Comparison of ENCODE assay signal across 8 cellular contexts in the genomic region with DNA sequence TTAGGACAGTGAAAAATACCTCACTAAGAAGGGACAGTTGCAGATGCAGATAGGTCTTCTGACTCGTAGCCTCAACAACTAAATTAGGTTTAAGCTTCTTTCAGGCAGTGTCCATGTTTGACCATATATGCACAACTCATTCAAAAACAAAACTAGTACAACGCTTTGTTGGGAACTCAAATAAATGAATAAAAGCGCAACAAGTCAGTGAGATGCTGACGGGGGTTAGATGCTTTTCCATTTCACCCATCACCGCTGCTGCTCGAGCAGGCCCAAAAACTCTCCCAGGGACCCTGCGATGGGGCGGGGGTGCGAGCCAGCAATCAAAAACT. TPM values are rescaled to one million over a fixed set of nuclear protein-coding genes. Genes with fewer than 3 reads are reported as not detected.
DNase-seq lines count a peak whose midpoint lies in the region; ATAC-seq, FAIRE-seq and TF ChIP-seq lines count a peak whose summit lies in the region.

No MANE protein-coding gene starts in this region.

- H3K27me3 ChIP-seq in DOHH2 (ENCODE audit: control insufficient read depth, low read length) (no peaks in the 10 kb centered on the region), endothelial cell of umbilical vein (ENCODE audit: control insufficient read depth in 2 of 2, insufficient read depth in 2 of 2, low read length in 2 of 2) (no peaks in the 10 kb centered on the region), ovary (no peaks in the 10 kb centered on the region)

- peaks cover 35% of the 10 kb centered on the region for H3F3A ChIP-seq in DOHH2 (ENCODE audit: control insufficient read depth, insufficient read depth)

- no peaks in the 10 kb centered on the region for H3K9me1 ChIP-seq in endothelial cell of umbilical vein (replicated peaks; ENCODE audit: control insufficient read depth, extremely low read depth, insufficient read depth, low read length)

- H3K27ac ChIP-seq in DOHH2 (ENCODE audit: low read depth, low read length), result peak overlapping the region; percentile 85
- H3K27ac ChIP-seq in endothelial cell of umbilical vein (ENCODE audit: insufficient read depth, low read depth, low read length), result peak overlapping the region; percentile 61
- H3K27ac ChIP-seq in ovary, result peak overlapping the region; percentile 64 to 81

- CTCF ChIA-PET in endothelial cell of umbilical vein (lab: Charles Lee), result interaction anchor here (0.7 to 2.9 kb wide), 4 partner anchors 10 to 133 kb away, joined by 3 to 19 read pairs (median 8); no protein-coding TSS in a partner anchor

- H4K20me1 ChIP-seq in DOHH2 (ENCODE audit: control insufficient read depth, insufficient read depth, low read depth, low read length) (0 out of 2 replicates have a peak, but pooled peaks cover 3% of the 10 kb centered on the region), endothelial cell of umbilical vein (replicated peaks; ENCODE audit: control insufficient read depth, extremely low read depth, insufficient read depth, low read length) (no peaks in the 10 kb centered on the region)

- H3K9ac ChIP-seq in endothelial cell of umbilical vein (replicated peaks; ENCODE audit: extremely low read depth, insufficient read depth, low read length), result peak overlapping the region; percentile 88

- H3K79me2 ChIP-seq in DOHH2 (ENCODE audit: control insufficient read depth, low read length) (peaks cover 94% of the 10 kb centered on the region), endothelial cell of umbilical vein (ENCODE audit: control insufficient read depth, insufficient read depth, low read length) (peaks cover 22% of the 10 kb centered on the region)

- dilution Hi-C loops in endothelial cell of umbilical vein (cut with MboI; ENCODE audit: extremely low pct_ligation_motif_present, low sequenced_read_pairs), result no loop called here

- peak overlapping the region; percentile 95 for H2AFZ ChIP-seq in endothelial cell of umbilical vein (ENCODE audit: low read depth, low read length)

- no peak for TF ChIP-seq POLR2A in endothelial cell of umbilical vein (IDR thresholded peaks at IDR 0.05; ENCODE audit: low read depth, low read length)
- TF ChIP-seq POLR2A in ovary (IDR thresholded peaks at IDR 0.05), result no peak
- no peak for TF ChIP-seq POLR2A in GM12891 (IDR thresholded peaks at IDR 0.05; ENCODE audit: low read depth, low read length)

- H3K4me2 ChIP-seq in DOHH2 (ENCODE audit: low read length), result peak overlapping the region; percentile 85
- peak overlapping the region; percentile 91 for H3K4me2 ChIP-seq in endothelial cell of umbilical vein (ENCODE audit: insufficient read depth, low read length)

- peak; percentile 12 for FAIRE-seq in endothelial cell of umbilical vein (lab: Jason Lieb, UNC)
- FAIRE-seq in GM12891 (lab: Jason Lieb, UNC), result no peak

- 0% methylated on average over 9 of the region's 9 CpGs for WGBS in ovary, 3 donors

- no peaks in the 10 kb centered on the region for H3K9me3 ChIP-seq in DOHH2 (ENCODE audit: control insufficient read depth, insufficient read depth, low read length)
- no peaks in the 10 kb centered on the region for H3K9me3 ChIP-seq in endothelial cell of umbilical vein (replicated peaks; ENCODE audit: control insufficient read depth, insufficient read depth, low read length)
- no peaks in the 10 kb centered on the region for H3K9me3 ChIP-seq in ovary

- H3K36me3 ChIP-seq in DOHH2 (ENCODE audit: control insufficient read depth, low read length) (peaks cover 34% of the 10 kb centered on the region), endothelial cell of umbilical vein (ENCODE audit: control insufficient read depth in 2 of 2, extremely low read depth in 1 of 2, insufficient read depth in 2 of 2, low read length in 2 of 2) (peaks cover 0 to 7% of the 10 kb centered on the region in 2 experiments), ovary (no peaks in the 10 kb centered on the region)

- TF ChIP-seq EP300 in ovary (IDR thresholded peaks at IDR 0.05), result no peak

- BruUV-seq in endothelial cell of umbilical vein (replicated peaks; lab: Mats Ljungman, UMichigan), result no TSS peak

- peaks cover 56% of the 10 kb centered on the region for H3K4me1 ChIP-seq in DOHH2 (ENCODE audit: control insufficient read depth, low read length)
- H3K4me1 ChIP-seq in endothelial cell of umbilical vein (ENCODE audit: control insufficient read depth, extremely low read depth, insufficient read depth, low read length), result peaks cover 14% of the 10 kb centered on the region
- peaks cover 8% of the 10 kb centered on the region for H3K4me1 ChIP-seq in ovary (ENCODE audit: insufficient read depth)

- no peak for TF ChIP-seq CTCF in DOHH2 (IDR thresholded peaks at IDR 0.05; ENCODE audit: low read depth, low read length, poor library complexity, severe bottlenecking)
- no peak for TF ChIP-seq CTCF in endothelial cell of umbilical vein (IDR thresholded peaks at IDR 0.05; ENCODE audit: extremely low read depth in 1 of 2, insufficient read depth in 1 of 2, low read depth in 1 of 2, low read length in 2 of 2)
- TF ChIP-seq CTCF in ovary (IDR thresholded peaks at IDR 0.05), result no peak

- POLR2A ChIA-PET in endothelial cell of umbilical vein (lab: Charles Lee), result interaction anchor here (0.7 kb wide), 1 partner anchor 468 kb away, joined by 3 read pairs; no protein-coding TSS in a partner anchor

- intact Hi-C loops in endothelial cell of umbilical vein (cut with micrococcal nuclease) (no loop called here), ovary (cut with DNase I) (loop anchor here in 2 of 4 donors (5.0 to 10.0 kb wide), 2 partner anchors 37 to 670 kb away; no protein-coding TSS in a partner anchor)

- DNase-seq in OCI-M1 (lab: John Stamatoyannopoulos, UW) (peak; percentile 65), endothelial cell of umbilical vein (ENCODE audit: low read depth, low spot score) (no peak), ovary (no peak), GM12891 (ENCODE audit: insufficient read length, low spot score) (no peak), AG20443 (ENCODE audit: low spot score) (no peak)

- H3K4me3 ChIP-seq in DOHH2 (ENCODE audit: low read length) (peak overlapping the region; percentile 78), endothelial cell of umbilical vein (replicated peaks in 1 of 3; ENCODE audit: insufficient read depth in 1 of 3, low read depth in 1 of 3, low read length in 3 of 3) (peak overlapping the region; percentile 65 to 90 (median 83)), ovary (peak overlapping the region; percentile 99)

- no peaks in the 10 kb centered on the region for H3K9me2 ChIP-seq in DOHH2 (replicated peaks; ENCODE audit: control insufficient read depth, low read length)

- ATAC-seq in GM19397 (IDR thresholded peaks at IDR 0.05; ENCODE audit: unreplicated experiment) (no peak), GM21360 (IDR thresholded peaks at IDR 0.05; ENCODE audit: unreplicated experiment) (no peak)

TF ChIP-seq in endothelial cell of umbilical vein, 7 proteins besides CTCF, POLR2A, EP300 and RAD21:
- TF ChIP-seq MYC (IDR thresholded peaks at IDR 0.05; ENCODE audit: low read depth, low read length), result no peak
TF ChIP-seq in endothelial cell of umbilical vein: peak in this region for 0.

TF ChIP-seq in GM12891, 5 proteins besides CTCF, POLR2A, EP300 and RAD21:
- TF ChIP-seq POLR2AphosphoS5 (IDR thresholded peaks at IDR 0.05; ENCODE audit: low read depth, low read length) (no peak), PAX5 (IDR thresholded peaks at IDR 0.05; ENCODE audit: insufficient read depth, low read length, severe bottlenecking) (no peak), TAF1 (IDR thresholded peaks at IDR 0.05; ENCODE audit: low read depth, low read length) (no peak), SPI1 (IDR thresholded peaks at IDR 0.05; ENCODE audit: low read depth, low read length) (no peak), POU2F2 (IDR thresholded peaks at IDR 0.05; ENCODE audit: low read depth, low read length) (no peak)

RNA-seq across cellular contexts. Expression of a gene that starts 0.6 kb away (rescaled TPM):
- total RNA-seq in endothelial cell of umbilical vein, result 29.8 and 32.5 TPM in 2 replicates
- polyA plus RNA-seq in endothelial cell of umbilical vein, result 2.0 and 3.9 TPM in 2 replicates
- 10.4 and 11.0 TPM in 2 replicates for polyA plus RNA-seq in endothelial cell of umbilical vein (2011; cell fraction: cytosol; rRNA removed)
- polyA plus RNA-seq in endothelial cell of umbilical vein (2011; cell fraction: nucleus; rRNA removed), result 9.6 and 14.9 TPM in 2 replicates
- 21.7 and 31.8 TPM in 2 replicates for polyA plus RNA-seq in endothelial cell of umbilical vein (2012)
- 2.0 and 4.5 TPM in 2 replicates for polyA minus RNA-seq in endothelial cell of umbilical vein
- 12.3 TPM for polyA minus RNA-seq in endothelial cell of umbilical vein (2011; cell fraction: cytosol; rRNA and poly(A)+ RNA removed)
- polyA minus RNA-seq in endothelial cell of umbilical vein (2011; cell fraction: nucleus; rRNA and poly(A)+ RNA removed), result 10.7 and 12.8 TPM in 2 replicates
- 10 to 100 TPM; 18.4 to 71.3 (median 41.8) TPM for total RNA-seq in ovary
- 10 to 100 TPM; 15.6 to 18.6 TPM for polyA plus RNA-seq in ovary
- 16.6 TPM for polyA plus RNA-seq in GM12891 (2012; ENCODE audit: low read depth, missing spikeins)

RNA-seq across cellular contexts. Expression of a gene that starts 20.1 kb away (rescaled TPM):
- total RNA-seq in endothelial cell of umbilical vein, result not detected in 2 replicates
- polyA plus RNA-seq in endothelial cell of umbilical vein, result not detected in 2 replicates
- 0.04 TPM in 1 of 2 replicates, not detected in the other for polyA plus RNA-seq in endothelial cell of umbilical vein (2011; cell fraction: cytosol; rRNA removed)
- 0.32 and 0.48 TPM in 2 replicates for polyA plus RNA-seq in endothelial cell of umbilical vein (2011; cell fraction: nucleus; rRNA removed)
- 0.07 TPM in 1 of 2 replicates, not detected in the other for polyA plus RNA-seq in endothelial cell of umbilical vein (2012)
- polyA minus RNA-seq in endothelial cell of umbilical vein, result not detected in 2 replicates
- polyA minus RNA-seq in endothelial cell of umbilical vein (2011; cell fraction: cytosol; rRNA and poly(A)+ RNA removed), result not detected
- not detected in 2 replicates for polyA minus RNA-seq in endothelial cell of umbilical vein (2011; cell fraction: nucleus; rRNA and poly(A)+ RNA removed)
- total RNA-seq in ovary, result 1 to 10 TPM in 5 of 7 donors, under 1 TPM in 2; 0.69 to 3.6 (median 1.3) TPM
- 1 to 10 TPM; 1.4 to 1.6 TPM for polyA plus RNA-seq in ovary
- 0.12 TPM for polyA plus RNA-seq in GM12891 (2012; ENCODE audit: low read depth, missing spikeins)

RNA-seq across cellular contexts. Expression of a gene that starts 53.5 kb away (rescaled TPM):
- total RNA-seq in endothelial cell of umbilical vein, result 53.6 and 55.1 TPM in 2 replicates
- polyA plus RNA-seq in endothelial cell of umbilical vein, result 30.8 and 34.5 TPM in 2 replicates
- polyA plus RNA-seq in endothelial cell of umbilical vein (2011; cell fraction: cytosol; rRNA removed), result 14.4 and 18.3 TPM in 2 replicates
- 171 and 207 TPM in 2 replicates for polyA plus RNA-seq in endothelial cell of umbilical vein (2011; cell fraction: nucleus; rRNA removed)
- polyA plus RNA-seq in endothelial cell of umbilical vein (2012), result 29.7 and 38.7 TPM in 2 replicates
- 34.0 and 42.1 TPM in 2 replicates for polyA minus RNA-seq in endothelial cell of umbilical vein
- polyA minus RNA-seq in endothelial cell of umbilical vein (2011; cell fraction: cytosol; rRNA and poly(A)+ RNA removed), result 3.3 TPM
- 57.3 and 65.6 TPM in 2 replicates for polyA minus RNA-seq in endothelial cell of umbilical vein (2011; cell fraction: nucleus; rRNA and poly(A)+ RNA removed)
- 100 to 1,000 TPM in 3 of 7 donors, 10 to 100 TPM in 4; 50.4 to 132 (median 93.5) TPM for total RNA-seq in ovary
- 10 to 100 TPM; 16.9 to 68.4 TPM for polyA plus RNA-seq in ovary
- polyA plus RNA-seq in GM12891 (2012; ENCODE audit: low read depth, missing spikeins), result 0.47 TPM
